9 cellular contexts compared by ENCODE assay signal in genomic region chr13:43783820-43784219, GRCh38. TPM values are rescaled to one million over a fixed set of nuclear protein-coding genes. Genes with fewer than 3 reads are reported as not detected.
DNase-seq lines count a peak whose midpoint lies in the region; ATAC-seq and TF ChIP-seq lines count a peak whose summit lies in the region.
"Had no signal": no experiment of that assay in that cellular context is flagged by ENCODE, and none has a peak within 500 bp of the region (broad histone marks: within the 10 kb centered on the region; RNA-seq: fewer than 3 reads in every experiment).

No MANE protein-coding gene starts in this region.

- ATAC-seq in activated B cell treated with CpG ODN at 0.5 μM for 24 hours (ENCODE audit: low read depth) (peak; percentile 38), HG02885 (IDR thresholded peaks at IDR 0.05; ENCODE audit: poor library complexity, unreplicated experiment) (no peak)
- ATAC-seq: Panc1 had no signal

- peaks cover 30% of the 10 kb centered on the region for H3K27me3 Mint-ChIP-seq in activated B cell treated with CpG ODN at 0.5 μM for 24 hours

- H3K4me1 Mint-ChIP-seq in activated B cell treated with CpG ODN at 0.5 μM for 24 hours, result peaks cover 16% of the 10 kb centered on the region

- no peak overlapping the region for H3K4me2 ChIP-seq in mesenchymal stem cell (ENCODE audit: low read length, poor library complexity, severe bottlenecking)

- H3K4me1 ChIP-seq in mesenchymal stem cell (ENCODE audit: control insufficient read depth, insufficient read depth, low read depth, low read length) (peaks cover 21% of the 10 kb centered on the region), esophagus squamous epithelium (peaks cover 5 to 32% (median 11%) of the 10 kb centered on the region in 3 donors)

- no peak for TF ChIP-seq POLR2A in esophagus squamous epithelium (IDR thresholded peaks at IDR 0.05)

- H2AFZ ChIP-seq in mesenchymal stem cell (ENCODE audit: low read depth, low read length), result no peak overlapping the region

- H3K36me3 Mint-ChIP-seq in activated B cell treated with CpG ODN at 0.5 μM for 24 hours (ENCODE audit: low read depth), result no peaks in the 10 kb centered on the region

- H3K14ac ChIP-seq in mesenchymal stem cell (ENCODE audit: low read length in 2 of 2), result no peak overlapping the region

- H4K91ac ChIP-seq in mesenchymal stem cell (ENCODE audit: low read length), result no peak overlapping the region

- H3K27ac ChIP-seq in mesenchymal stem cell (ENCODE audit: low read length, poor library complexity, severe bottlenecking), result no peak overlapping the region
- H3K27ac ChIP-seq in esophagus squamous epithelium, result no peak overlapping the region

- CTCF ChIA-PET in activated B cell treated with CpG ODN at 0.5 μM for 24 hours (lab: Charles Lee), result interaction anchor here (0.9 kb wide), 1 partner anchor 698 kb away, joined by 3 read pairs; no protein-coding TSS in a partner anchor

- H3K79me1 ChIP-seq in mesenchymal stem cell (replicated peaks; ENCODE audit: low read length, poor library complexity, severe bottlenecking), result no peaks in the 10 kb centered on the region

- no peak overlapping the region for H4K8ac ChIP-seq in mesenchymal stem cell (ENCODE audit: low read length)

- no peaks in the 10 kb centered on the region for H3K36me3 ChIP-seq in mesenchymal stem cell (ENCODE audit: control insufficient read depth in 1 of 2, insufficient read depth in 2 of 2, low read depth in 1 of 2, low read length in 2 of 2)
- H3K36me3 ChIP-seq in esophagus squamous epithelium, result no peaks in the 10 kb centered on the region

- no peak overlapping the region for H3K4ac ChIP-seq in mesenchymal stem cell (ENCODE audit: low read depth in 1 of 2, low read length in 2 of 2)

- no peak overlapping the region for H2BK12ac ChIP-seq in mesenchymal stem cell (ENCODE audit: low read length in 2 of 2)

- no peak overlapping the region for H2BK120ac ChIP-seq in mesenchymal stem cell (ENCODE audit: low read depth, low read length)

- WGBS in mesenchymal stem cell, result no CpG with 5 or more reads among the region's 2 CpGs
- WGBS in esophagus squamous epithelium, 2 donors, result 69 to 71% methylated on average over 2 of the region's 2 CpGs

- DNase-seq in Daoy (ENCODE audit: low read depth) (peak; percentile 9), NCI-H128 (lab: John Stamatoyannopoulos, UW; ENCODE audit: unreplicated experiment) (peak; percentile 25), activated B cell treated with CpG ODN at 0.5 μM for 24 hours (no peak), mesenchymal stem cell (peak; percentile 84), posterior vena cava (ENCODE audit: low spot score) (no peak), esophagus squamous epithelium (lab: John Stamatoyannopoulos, UW) (no peak)
- DNase-seq in activated CD8-positive, alpha-beta memory T cell treated with anti-CD3 and anti-CD28 coated beads, Interleukin-2, amount 50 U/mL, for 48 hours, result no peak

- POLR2A ChIA-PET in activated B cell treated with CpG ODN at 0.5 μM for 24 hours (lab: Charles Lee), result no interaction called here

- no peak overlapping the region for H2AK5ac ChIP-seq in mesenchymal stem cell (ENCODE audit: low read length, severe bottlenecking)

- H3K4me3 Mint-ChIP-seq in activated B cell treated with CpG ODN at 0.5 μM for 24 hours, result no peak overlapping the region

- H3K27ac Mint-ChIP-seq in activated B cell treated with CpG ODN at 0.5 μM for 24 hours, result no peak overlapping the region

- no peaks in the 10 kb centered on the region for H3K27me3 ChIP-seq in mesenchymal stem cell (ENCODE audit: control insufficient read depth in 1 of 2, insufficient read depth in 1 of 2, low read length in 2 of 2)
- H3K27me3 ChIP-seq in esophagus squamous epithelium, result peaks cover 0 to 37% (median 0%) of the 10 kb centered on the region in 4 donors

- no peak overlapping the region for H2BK15ac ChIP-seq in mesenchymal stem cell (ENCODE audit: low read depth, poor library complexity, severe bottlenecking)

- no peak overlapping the region for H3K23ac ChIP-seq in mesenchymal stem cell (ENCODE audit: low read length in 2 of 2)

- H3K9me3 Mint-ChIP-seq in activated B cell treated with CpG ODN at 0.5 μM for 24 hours, result no peaks in the 10 kb centered on the region

- H3K18ac ChIP-seq in mesenchymal stem cell (ENCODE audit: low read depth in 1 of 2, low read length in 2 of 2), result no peak overlapping the region

- TF ChIP-seq CTCF in activated B cell treated with CpG ODN at 0.5 μM for 24 hours (IDR thresholded peaks at IDR 0.05) (no peak), esophagus squamous epithelium (IDR thresholded peaks at IDR 0.05) (no peak)

- H3K9ac ChIP-seq in mesenchymal stem cell (ENCODE audit: low read length), result peak overlapping the region; percentile 87

- no peak overlapping the region for H2BK5ac ChIP-seq in mesenchymal stem cell (ENCODE audit: low read depth, low read length, poor library complexity, severe bottlenecking)

- intact Hi-C loops in activated B cell treated with CpG ODN at 0.5 μM for 24 hours (cut with micrococcal nuclease) (no loop called here), posterior vena cava (cut with DNase I) (no loop called here), esophagus squamous epithelium (cut with DNase I) (no loop called here)

- H3K9me3 ChIP-seq in mesenchymal stem cell (ENCODE audit: control insufficient read depth, low read length), result no peaks in the 10 kb centered on the region
- no peaks in the 10 kb centered on the region for H3K9me3 ChIP-seq in esophagus squamous epithelium

- no peak overlapping the region for H3K4me3 ChIP-seq in mesenchymal stem cell (ENCODE audit: insufficient read depth in 1 of 2, low read depth in 1 of 2, low read length in 2 of 2)
- H3K4me3 ChIP-seq in esophagus squamous epithelium, result no peak overlapping the region

RNA-seq across cellular contexts. Expression of gene ENOX1, which starts 3.0 kb away (rescaled TPM):
- 0.69 and 1.5 TPM in 2 replicates for total RNA-seq in Daoy (2014; rRNA removed; shearing (Covaris generic))
- not detected in 2 replicates for total RNA-seq in activated B cell treated with CpG ODN at 0.5 μM for 24 hours
- polyA plus RNA-seq in mesenchymal stem cell (2013, experiment 1 of 2), result 4.8 TPM
- 4.8 TPM for polyA plus RNA-seq in mesenchymal stem cell (2013, experiment 2 of 2)
- total RNA-seq in posterior vena cava, result 1 to 10 TPM; 2.7 to 5.3 TPM
- under 1 TPM in 2 of 4 donors, not detected in 2; 0.48 to 0.76 TPM for total RNA-seq in esophagus squamous epithelium

Comparison
In these comparisons a context has a peak if more than half of its experiments do, and no peak if none do; other contexts are left out.
1. DNase-seq: peak in Daoy (single experiment), NCI-H128 (single experiment) and mesenchymal stem cell (single experiment); none in activated B cell treated with CpG ODN at 0.5 μM for 24 hours (single experiment), posterior vena cava (single experiment), esophagus squamous epithelium (single experiment) and activated CD8-positive, alpha-beta memory T cell treated with anti-CD3 and anti-CD28 coated beads, Interleukin-2, amount 50 U/mL, for 48 hours (single experiment).